ENCODE assay signal across 1 cellular context in genomic region chr2:120538691-120539420, GRCh38.
TF ChIP-seq lines count a peak whose summit lies in the region.

No MANE protein-coding gene starts in this region.

TF ChIP-seq in HepG2, 621 proteins besides CTCF, POLR2A, EP300 and RAD21 (continues in another document):
- TF ChIP-seq BRD4 (CRISPR knock-in tag; IDR thresholded peaks at IDR 0.05) (0 out of 2 replicates have a peak, but pooled peaks have one; percentile 60), ZNF207 (IDR thresholded peaks at IDR 0.05; ENCODE audit: borderline replicate concordance) (no peak), ZNF704 (CRISPR knock-in tag; IDR thresholded peaks at IDR 0.05; ENCODE audit: borderline replicate concordance) (no peak), KLF9 (CRISPR knock-in tag; IDR thresholded peaks at IDR 0.05; ENCODE audit: low read depth) (no peak), NFIB (CRISPR knock-in tag; IDR thresholded peaks at IDR 0.05; ENCODE audit: borderline replicate concordance) (no peak), MZF1 (CRISPR knock-in tag; IDR thresholded peaks at IDR 0.05; ENCODE audit: borderline replicate concordance) (no peak), MTF1 (CRISPR knock-in tag; IDR thresholded peaks at IDR 0.05) (no peak), BORCS8-MEF2B (CRISPR knock-in tag; IDR thresholded peaks at IDR 0.05) (no peak), SRSF9 (IDR thresholded peaks at IDR 0.05; ENCODE audit: borderline replicate concordance, insufficient read depth, low read depth, low read length, poor library complexity, severe bottlenecking) (no peak), ARID4A (CRISPR knock-in tag; IDR thresholded peaks at IDR 0.05; ENCODE audit: borderline replicate concordance) (no peak), ZNF18 (CRISPR knock-in tag; IDR thresholded peaks at IDR 0.05; ENCODE audit: insufficient replicate concordance) (no peak), PHF20 (CRISPR knock-in tag; IDR thresholded peaks at IDR 0.05) (no peak), ZNF318 (CRISPR knock-in tag; IDR thresholded peaks at IDR 0.05) (no peak), ZC3H13 (CRISPR knock-in tag; IDR thresholded peaks at IDR 0.05) (no peak), SNRNP70 (IDR thresholded peaks at IDR 0.05; ENCODE audit: low read depth, low read length) (no peak), ZNF792 (CRISPR knock-in tag; IDR thresholded peaks at IDR 0.05) (no peak), PRDM15 (CRISPR knock-in tag; IDR thresholded peaks at IDR 0.05) (peak; percentile 61; the same call in 1 of the 2 replicates), KLF11 (CRISPR knock-in tag; IDR thresholded peaks at IDR 0.05) (no peak), GMEB1 (CRISPR knock-in tag; IDR thresholded peaks at IDR 0.05; ENCODE audit: borderline replicate concordance) (no peak), SETDB1 (CRISPR knock-in tag; IDR thresholded peaks at IDR 0.05; ENCODE audit: borderline replicate concordance) (no peak), ZBTB43 (CRISPR knock-in tag; conservative IDR thresholded peaks at IDR 0.05) (no peak), SSRP1 (CRISPR knock-in tag; IDR thresholded peaks at IDR 0.05) (no peak), GTF2F1 (IDR thresholded peaks at IDR 0.05; ENCODE audit: low read length) (no peak), ZGPAT (CRISPR knock-in tag; IDR thresholded peaks at IDR 0.05) (no peak; the same call in 1 of the 2 replicates), ZNF362 (CRISPR knock-in tag; IDR thresholded peaks at IDR 0.05; ENCODE audit: borderline replicate concordance) (no peak)
